In genomic region chr15:95713315-95713714, GRCh38 we compare ENCODE assay signal across 33 cellular contexts.
"Had no signal": no experiment of that assay in that cellular context is flagged by ENCODE, and none has a peak within 500 bp of the region (broad histone marks: within the 10 kb centered on the region; RNA-seq: fewer than 3 reads in every experiment).

No MANE protein-coding gene starts in this region.

- DNase-seq: activated CD4-positive, alpha-beta memory T cell treated with anti-CD3 and anti-CD28 coated beads, Interleukin-2, amount 10 ng/mL, durations not matched to agents 7 days and 5 days; activated CD4-positive, alpha-beta T cell treated with anti-CD3 and anti-CD28 coated beads for 1 hour; activated CD4-positive, alpha-beta T cell treated with anti-CD3 and anti-CD28 coated beads for 48 hours; activated CD4-positive, CD25-positive, alpha-beta regulatory T cell; activated CD8-positive, alpha-beta memory T cell treated with anti-CD3 and anti-CD28 coated beads for 24 hours; activated CD8-positive, alpha-beta memory T cell treated with anti-CD3 and anti-CD28 coated beads, Interleukin-2, amount 10 ng/mL, durations not matched to agents 7 days and 5 days; activated CD8-positive, alpha-beta memory T cell treated with anti-CD3 and anti-CD28 coated beads, Interleukin-2, amount 50 U/mL, for 48 hours; activated effector memory CD4-positive, alpha-beta T cell treated with anti-CD3 and anti-CD28 coated beads, Interleukin-2, amount 50 U/mL, for 16 hours; activated naive CD4-positive, alpha-beta T cell; activated naive CD4-positive, alpha-beta T cell treated with anti-CD3 and anti-CD28 coated beads, Interleukin-2, amount 50 U/mL, for 16 hours; activated naive CD8-positive, alpha-beta T cell treated with anti-CD3 and anti-CD28 coated beads for 36 hours; activated T-cell treated with anti-CD3 and anti-CD28 coated beads, Interleukin-2, amount 50 U/mL, for 72 hours; amniotic stem cell; aorta; brain microvascular endothelial cell; central memory CD4-positive, alpha-beta T cell; Karpas-422; KBM-7; NCI-H1105; NCI-H1436; NCI-H1694; NCI-H1930; NCI-H2081 treated with DMSO at 0.1 percent for 48 hours; NCI-H345; NCI-H524 treated with DMSO at 0.1 percent for 48 hours; NK-92 treated with Interleukin-12 subunit alpha and Interleukin-12 subunit beta, amount 100 ng/mL, for 24 hours; PC-9; SIG-M5; SW 1271; T1000; WERI-Rb-1 had no signal

- H3K27me3 ChIP-seq: brain microvascular endothelial cell had no signal

- H3K36me3 ChIP-seq: brain microvascular endothelial cell, WERI-Rb-1 had no signal

- H3K4me3 ChIP-seq: PC-9 had no signal

- H2AFZ ChIP-seq: PC-9 had no signal

- FAIRE-seq: RCC 7860 had no signal

- H3K27ac ChIP-seq: brain microvascular endothelial cell, PC-9, RWPE1, WERI-Rb-1 had no signal
